ENCODE assay signal across 1 cellular context in genomic region chr17:78840780-78841611, GRCh38.
TF ChIP-seq lines count a peak whose summit lies in the region.

TSS of gene USP36 (minus strand) at chr17:78840814. CDS start at chr17:78836363, 4,451 bp downstream.

TF ChIP-seq in GM12878, 131 proteins besides CTCF, POLR2A, EP300 and RAD21 (continued from another document and continues in another):
- TF ChIP-seq SMAD1 (IDR thresholded peaks at IDR 0.05; ENCODE audit: low read depth, partially characterized antibody) (no peak), IRF5 (IDR thresholded peaks at IDR 0.05; ENCODE audit: borderline replicate concordance) (no peak), CBX3 (IDR thresholded peaks at IDR 0.05; ENCODE audit: borderline replicate concordance, low read depth) (no peak), ZSCAN29 (IDR thresholded peaks at IDR 0.05) (no peak), SMAD5 (IDR thresholded peaks at IDR 0.05; ENCODE audit: low read depth) (peak; percentile 80; the same call in 1 of the 2 replicates), ZNF217 (IDR thresholded peaks at IDR 0.05) (peak; percentile 42; the same call in 1 of the 2 replicates), HDAC2 (IDR thresholded peaks at IDR 0.05) (no peak), SMARCA5 (IDR thresholded peaks at IDR 0.05) (0 out of 2 replicates have a peak, but pooled peaks have one; percentile 38), ZNF207 (IDR thresholded peaks at IDR 0.05; ENCODE audit: borderline replicate concordance) (0 out of 2 replicates have a peak, but pooled peaks have one; percentile 29), ZNF622 (IDR thresholded peaks at IDR 0.05) (no peak), CHD2 (IDR thresholded peaks at IDR 0.05; ENCODE audit: borderline replicate concordance, low read depth, low read length) (peak; percentile 73), YBX1 (IDR thresholded peaks at IDR 0.05) (no peak), ZZZ3 (IDR thresholded peaks at IDR 0.05; ENCODE audit: control insufficient read depth, insufficient read length, low read depth) (no peak), HDAC6 (IDR thresholded peaks at IDR 0.05; ENCODE audit: unreplicated experiment) (no peak), ZNF274 (IDR thresholded peaks at IDR 0.05; ENCODE audit: insufficient read depth, insufficient read length) (no peak), KLF5 (IDR thresholded peaks at IDR 0.05; ENCODE audit: partially characterized antibody) (peak; percentile 79), GABPA (IDR thresholded peaks at IDR 0.05; ENCODE audit: low read depth) (no peak), STAT3 (IDR thresholded peaks at IDR 0.05; ENCODE audit: low read depth, low read length) (no peak), PRDM15 (CRISPR knock-in tag; IDR thresholded peaks at IDR 0.05) (no peak), IRF3 (IDR thresholded peaks at IDR 0.05) (no peak; the same call in 1 of the 2 replicates), RCOR1 (conservative IDR thresholded peaks at IDR 0.05; ENCODE audit: low read depth, low read length) (no peak), DPF2 (IDR thresholded peaks at IDR 0.05) (peak; percentile 79), ZNF687 (IDR thresholded peaks at IDR 0.05) (peak; percentile 86), FOXK2 (IDR thresholded peaks at IDR 0.05) (peak; percentile 59; the same call in 1 of the 2 replicates), RELA (IDR thresholded peaks at IDR 0.05; ENCODE audit: borderline replicate concordance, partially characterized antibody) (peak; percentile 44)
- TF ChIP-seq, protein P1, sequence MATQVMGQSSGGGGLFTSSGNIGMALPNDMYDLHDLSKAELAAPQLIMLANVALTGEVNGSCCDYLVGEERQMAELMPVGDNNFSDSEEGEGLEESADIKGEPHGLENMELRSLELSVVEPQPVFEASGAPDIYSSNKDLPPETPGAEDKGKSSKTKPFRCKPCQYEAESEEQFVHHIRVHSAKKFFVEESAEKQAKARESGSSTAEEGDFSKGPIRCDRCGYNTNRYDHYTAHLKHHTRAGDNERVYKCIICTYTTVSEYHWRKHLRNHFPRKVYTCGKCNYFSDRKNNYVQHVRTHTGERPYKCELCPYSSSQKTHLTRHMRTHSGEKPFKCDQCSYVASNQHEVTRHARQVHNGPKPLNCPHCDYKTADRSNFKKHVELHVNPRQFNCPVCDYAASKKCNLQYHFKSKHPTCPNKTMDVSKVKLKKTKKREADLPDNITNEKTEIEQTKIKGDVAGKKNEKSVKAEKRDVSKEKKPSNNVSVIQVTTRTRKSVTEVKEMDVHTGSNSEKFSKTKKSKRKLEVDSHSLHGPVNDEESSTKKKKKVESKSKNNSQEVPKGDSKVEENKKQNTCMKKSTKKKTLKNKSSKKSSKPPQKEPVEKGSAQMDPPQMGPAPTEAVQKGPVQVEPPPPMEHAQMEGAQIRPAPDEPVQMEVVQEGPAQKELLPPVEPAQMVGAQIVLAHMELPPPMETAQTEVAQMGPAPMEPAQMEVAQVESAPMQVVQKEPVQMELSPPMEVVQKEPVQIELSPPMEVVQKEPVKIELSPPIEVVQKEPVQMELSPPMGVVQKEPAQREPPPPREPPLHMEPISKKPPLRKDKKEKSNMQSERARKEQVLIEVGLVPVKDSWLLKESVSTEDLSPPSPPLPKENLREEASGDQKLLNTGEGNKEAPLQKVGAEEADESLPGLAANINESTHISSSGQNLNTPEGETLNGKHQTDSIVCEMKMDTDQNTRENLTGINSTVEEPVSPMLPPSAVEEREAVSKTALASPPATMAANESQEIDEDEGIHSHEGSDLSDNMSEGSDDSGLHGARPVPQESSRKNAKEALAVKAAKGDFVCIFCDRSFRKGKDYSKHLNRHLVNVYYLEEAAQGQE (IDR thresholded peaks at IDR 0.05; ENCODE audit: low read depth, low read length): no peak
- TF ChIP-seq, protein P2, sequence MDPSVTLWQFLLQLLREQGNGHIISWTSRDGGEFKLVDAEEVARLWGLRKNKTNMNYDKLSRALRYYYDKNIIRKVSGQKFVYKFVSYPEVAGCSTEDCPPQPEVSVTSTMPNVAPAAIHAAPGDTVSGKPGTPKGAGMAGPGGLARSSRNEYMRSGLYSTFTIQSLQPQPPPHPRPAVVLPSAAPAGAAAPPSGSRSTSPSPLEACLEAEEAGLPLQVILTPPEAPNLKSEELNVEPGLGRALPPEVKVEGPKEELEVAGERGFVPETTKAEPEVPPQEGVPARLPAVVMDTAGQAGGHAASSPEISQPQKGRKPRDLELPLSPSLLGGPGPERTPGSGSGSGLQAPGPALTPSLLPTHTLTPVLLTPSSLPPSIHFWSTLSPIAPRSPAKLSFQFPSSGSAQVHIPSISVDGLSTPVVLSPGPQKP (IDR thresholded peaks at IDR 0.05; ENCODE audit: low read depth, low read length): peak; percentile 61; the same call in 1 of the 2 replicates
- TF ChIP-seq, protein P3, sequence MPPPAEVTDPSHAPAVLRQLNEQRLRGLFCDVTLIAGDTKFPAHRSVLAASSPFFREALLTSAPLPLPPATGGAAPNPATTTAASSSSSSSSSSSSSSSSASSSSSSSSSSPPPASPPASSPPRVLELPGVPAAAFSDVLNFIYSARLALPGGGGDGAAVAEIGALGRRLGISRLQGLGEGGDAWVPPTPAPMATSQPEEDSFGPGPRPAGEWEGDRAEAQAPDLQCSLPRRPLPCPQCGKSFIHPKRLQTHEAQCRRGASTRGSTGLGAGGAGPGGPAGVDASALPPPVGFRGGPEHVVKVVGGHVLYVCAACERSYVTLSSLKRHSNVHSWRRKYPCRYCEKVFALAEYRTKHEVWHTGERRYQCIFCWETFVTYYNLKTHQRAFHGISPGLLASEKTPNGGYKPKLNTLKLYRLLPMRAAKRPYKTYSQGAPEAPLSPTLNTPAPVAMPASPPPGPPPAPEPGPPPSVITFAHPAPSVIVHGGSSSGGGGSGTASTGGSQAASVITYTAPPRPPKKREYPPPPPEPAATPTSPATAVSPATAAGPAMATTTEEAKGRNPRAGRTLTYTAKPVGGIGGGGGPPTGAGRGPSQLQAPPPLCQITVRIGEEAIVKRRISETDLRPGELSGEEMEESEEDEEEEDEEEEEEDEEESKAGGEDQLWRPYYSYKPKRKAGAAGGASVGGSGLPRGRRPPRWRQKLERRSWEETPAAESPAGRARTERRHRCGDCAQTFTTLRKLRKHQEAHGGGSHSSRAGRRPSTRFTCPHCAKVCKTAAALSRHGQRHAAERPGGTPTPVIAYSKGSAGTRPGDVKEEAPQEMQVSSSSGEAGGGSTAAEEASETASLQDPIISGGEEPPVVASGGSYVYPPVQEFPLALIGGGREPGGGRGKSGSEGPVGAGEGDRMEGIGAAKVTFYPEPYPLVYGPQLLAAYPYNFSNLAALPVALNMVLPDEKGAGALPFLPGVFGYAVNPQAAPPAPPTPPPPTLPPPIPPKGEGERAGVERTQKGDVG (CRISPR knock-in tag; IDR thresholded peaks at IDR 0.05): no peak
- TF ChIP-seq, protein P4, sequence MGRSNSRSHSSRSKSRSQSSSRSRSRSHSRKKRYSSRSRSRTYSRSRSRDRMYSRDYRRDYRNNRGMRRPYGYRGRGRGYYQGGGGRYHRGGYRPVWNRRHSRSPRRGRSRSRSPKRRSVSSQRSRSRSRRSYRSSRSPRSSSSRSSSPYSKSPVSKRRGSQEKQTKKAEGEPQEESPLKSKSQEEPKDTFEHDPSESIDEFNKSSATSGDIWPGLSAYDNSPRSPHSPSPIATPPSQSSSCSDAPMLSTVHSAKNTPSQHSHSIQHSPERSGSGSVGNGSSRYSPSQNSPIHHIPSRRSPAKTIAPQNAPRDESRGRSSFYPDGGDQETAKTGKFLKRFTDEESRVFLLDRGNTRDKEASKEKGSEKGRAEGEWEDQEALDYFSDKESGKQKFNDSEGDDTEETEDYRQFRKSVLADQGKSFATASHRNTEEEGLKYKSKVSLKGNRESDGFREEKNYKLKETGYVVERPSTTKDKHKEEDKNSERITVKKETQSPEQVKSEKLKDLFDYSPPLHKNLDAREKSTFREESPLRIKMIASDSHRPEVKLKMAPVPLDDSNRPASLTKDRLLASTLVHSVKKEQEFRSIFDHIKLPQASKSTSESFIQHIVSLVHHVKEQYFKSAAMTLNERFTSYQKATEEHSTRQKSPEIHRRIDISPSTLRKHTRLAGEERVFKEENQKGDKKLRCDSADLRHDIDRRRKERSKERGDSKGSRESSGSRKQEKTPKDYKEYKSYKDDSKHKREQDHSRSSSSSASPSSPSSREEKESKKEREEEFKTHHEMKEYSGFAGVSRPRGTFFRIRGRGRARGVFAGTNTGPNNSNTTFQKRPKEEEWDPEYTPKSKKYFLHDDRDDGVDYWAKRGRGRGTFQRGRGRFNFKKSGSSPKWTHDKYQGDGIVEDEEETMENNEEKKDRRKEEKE (IDR thresholded peaks at IDR 0.05): no peak
- TF ChIP-seq, protein P5, sequence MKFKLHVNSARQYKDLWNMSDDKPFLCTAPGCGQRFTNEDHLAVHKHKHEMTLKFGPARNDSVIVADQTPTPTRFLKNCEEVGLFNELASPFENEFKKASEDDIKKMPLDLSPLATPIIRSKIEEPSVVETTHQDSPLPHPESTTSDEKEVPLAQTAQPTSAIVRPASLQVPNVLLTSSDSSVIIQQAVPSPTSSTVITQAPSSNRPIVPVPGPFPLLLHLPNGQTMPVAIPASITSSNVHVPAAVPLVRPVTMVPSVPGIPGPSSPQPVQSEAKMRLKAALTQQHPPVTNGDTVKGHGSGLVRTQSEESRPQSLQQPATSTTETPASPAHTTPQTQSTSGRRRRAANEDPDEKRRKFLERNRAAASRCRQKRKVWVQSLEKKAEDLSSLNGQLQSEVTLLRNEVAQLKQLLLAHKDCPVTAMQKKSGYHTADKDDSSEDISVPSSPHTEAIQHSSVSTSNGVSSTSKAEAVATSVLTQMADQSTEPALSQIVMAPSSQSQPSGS (IDR thresholded peaks at IDR 0.05; ENCODE audit: low read length): peak; percentile 27; the same call in 1 of the 2 replicates
